In genomic region chr19:42115219-42115618, GRCh38 we compare ENCODE assay signal across 15 cellular contexts. TPM values are rescaled to one million over a fixed set of nuclear protein-coding genes. Genes with fewer than 3 reads are reported as not detected.
A peak's percentile ranks its signal among the peaks of the same experiment; 100 is the strongest.
DNase-seq lines count a peak whose midpoint lies in the region; ATAC-seq and TF ChIP-seq lines count a peak whose summit lies in the region.
"Had no signal": no experiment of that assay in that cellular context is flagged by ENCODE, and none has a peak within 500 bp of the region (broad histone marks: within the 10 kb centered on the region; RNA-seq: fewer than 3 reads in every experiment).

No MANE protein-coding gene starts in this region.

- intact Hi-C loops in Calu3 (cut with micrococcal nuclease; ENCODE audit: unreplicated experiment) = no loop called here

- H3K4me1 Mint-ChIP-seq in Calu3 (ENCODE audit: low read depth, unreplicated experiment) (peaks cover 57% of the 10 kb centered on the region), progenitor cell of endocrine pancreas (ENCODE audit: low read depth) (no peaks in the 10 kb centered on the region)
- peaks cover 48% of the 10 kb centered on the region for H3K4me1 Mint-ChIP-seq in activated T-cell treated with anti-CD3 and anti-CD28 coated beads, Interleukin-2, amount 50 U/mL, for 4 hours (ENCODE audit: low read depth)

- no peaks in the 10 kb centered on the region for H3K9me3 Mint-ChIP-seq in Calu3 (ENCODE audit: low read depth, unreplicated experiment)
- H3K9me3 Mint-ChIP-seq in progenitor cell of endocrine pancreas (ENCODE audit: low read depth) = no peaks in the 10 kb centered on the region
- no peaks in the 10 kb centered on the region for H3K9me3 Mint-ChIP-seq in activated T-cell treated with anti-CD3 and anti-CD28 coated beads, Interleukin-2, amount 50 U/mL, for 4 hours
- H3K9me3 Mint-ChIP-seq: CD4-positive, alpha-beta memory T cell; H9; natural killer cell treated with Interleukin-12 subunit alpha and Interleukin-12 subunit beta and Interleukin-15 and Interleukin-18, amount 100 ng/mL, for 72 hours had no signal

- H3K4me3 Mint-ChIP-seq in Calu3 (ENCODE audit: low read depth, unreplicated experiment) (no peak overlapping the region), progenitor cell of endocrine pancreas (ENCODE audit: low read depth) (no peak overlapping the region)
- no peak overlapping the region for H3K4me3 Mint-ChIP-seq in activated T-cell treated with anti-CD3 and anti-CD28 coated beads, Interleukin-2, amount 50 U/mL, for 4 hours
- H3K4me3 Mint-ChIP-seq: CD4-positive, alpha-beta memory T cell; H9; natural killer cell treated with Interleukin-12 subunit alpha and Interleukin-12 subunit beta and Interleukin-15 and Interleukin-18, amount 100 ng/mL, for 72 hours had no signal

- TF ChIP-seq CTCF in Calu3 (IDR thresholded peaks at IDR 0.05; ENCODE audit: unreplicated experiment) (no peak), progenitor cell of endocrine pancreas (IDR thresholded peaks at IDR 0.05; ENCODE audit: unreplicated experiment) (no peak)

- CTCF ChIA-PET in Calu3 (lab: Charles Lee) = interaction anchor here (0.5 to 1.0 kb wide), 2 partner anchors 10 to 270 kb away, joined by 3 read pairs; no protein-coding TSS in a partner anchor

- peaks cover 6% of the 10 kb centered on the region for H3K36me3 Mint-ChIP-seq in Calu3 (ENCODE audit: insufficient read depth, unreplicated experiment)
- no peaks in the 10 kb centered on the region for H3K36me3 Mint-ChIP-seq in progenitor cell of endocrine pancreas (ENCODE audit: insufficient read depth)
- peaks cover 42% of the 10 kb centered on the region for H3K36me3 Mint-ChIP-seq in activated T-cell treated with anti-CD3 and anti-CD28 coated beads, Interleukin-2, amount 50 U/mL, for 4 hours (ENCODE audit: insufficient read depth)

- peak overlapping the region; percentile 1 for H3K27ac Mint-ChIP-seq in Calu3 (ENCODE audit: unreplicated experiment)
- H3K27ac Mint-ChIP-seq in progenitor cell of endocrine pancreas = no peak overlapping the region
- H3K27ac Mint-ChIP-seq: H9 had no signal

- DNase-seq in Calu3 (no peak), amniotic epithelial cell (ENCODE audit: low read depth) (peak; percentile 60), myocyte (ENCODE audit: low read depth) (peak; percentile 76), progenitor cell of endocrine pancreas (ENCODE audit: low spot score, unreplicated experiment) (no peak)
- no peak for DNase-seq in stimulated activated CD4-positive, alpha-beta T cell treated with anti-CD3 and anti-CD28 coated beads, Interleukin-4, amount 100 ng/mL, for 24 hours
- no peak for DNase-seq in activated T-cell treated with anti-CD3 and anti-CD28 coated beads, Interleukin-2, amount 50 U/mL, for 4 hours
- DNase-seq: GF-D8, H9, MG63, substantia nigra had no signal

- H3K27me3 Mint-ChIP-seq in Calu3 (ENCODE audit: unreplicated experiment) = no peaks in the 10 kb centered on the region
- H3K27me3 Mint-ChIP-seq in progenitor cell of endocrine pancreas = peaks cover 37% of the 10 kb centered on the region
- H3K27me3 Mint-ChIP-seq in activated T-cell treated with anti-CD3 and anti-CD28 coated beads, Interleukin-2, amount 50 U/mL, for 4 hours (ENCODE audit: low read depth) = no peaks in the 10 kb centered on the region
- H3K27me3 Mint-ChIP-seq: CD4-positive, alpha-beta memory T cell; natural killer cell treated with Interleukin-12 subunit alpha and Interleukin-12 subunit beta and Interleukin-15 and Interleukin-18, amount 100 ng/mL, for 72 hours had no signal

- peak; percentile 12 for ATAC-seq in HG03442 (IDR thresholded peaks at IDR 0.05; ENCODE audit: unreplicated experiment)
- ATAC-seq in GM18517 (IDR thresholded peaks at IDR 0.05; ENCODE audit: unreplicated experiment) = no peak
- ATAC-seq in activated T-cell treated with anti-CD3 and anti-CD28 coated beads, Interleukin-2, amount 50 U/mL, for 4 hours = no peak
- ATAC-seq: left lobe of liver had no signal

- BruUV-seq in Calu3 (replicated peaks; lab: Mats Ljungman, UMichigan) = no TSS peak

RNA-seq across cellular contexts. Expression of gene POU2F2, which starts 17.0 kb away (rescaled TPM):
- total RNA-seq in Calu3 (2022) = 3.9 and 4.6 TPM in 2 replicates
- 0.03 TPM in 1 of 2 replicates, not detected in the other for total RNA-seq in myocyte
- 0.18 TPM for polyA plus RNA-seq in myocyte (2012)
- 0.89 and 1.6 TPM in 2 replicates for total RNA-seq in progenitor cell of endocrine pancreas
- total RNA-seq in activated T-cell treated with anti-CD3 and anti-CD28 coated beads, Interleukin-2, amount 50 U/mL, for 4 hours = 100 to 1,000 TPM in 1 of 3 donors, 10 to 100 TPM in 2; 83.9 to 123 (median 85.7) TPM

RNA-seq across cellular contexts. Expression of gene ZNF574, which starts 39.3 kb away (rescaled TPM):
- total RNA-seq in Calu3 (2022) (22.0 and 22.1 TPM in 2 replicates), myocyte (18.6 and 20.1 TPM in 2 replicates), progenitor cell of endocrine pancreas (19.3 and 22.5 TPM in 2 replicates)
- polyA plus RNA-seq in myocyte (2012) = 10.7 TPM
- total RNA-seq in activated T-cell treated with anti-CD3 and anti-CD28 coated beads, Interleukin-2, amount 50 U/mL, for 4 hours = 10 to 100 TPM; 19.9 to 20.7 (median 20.6) TPM

RNA-seq across cellular contexts. Expression of gene GRIK5, which starts 45.2 kb away (rescaled TPM):
- total RNA-seq in Calu3 (2022) = 0.44 and 0.61 TPM in 2 replicates
- total RNA-seq in myocyte = 0.13 TPM in 1 of 2 replicates, not detected in the other
- polyA plus RNA-seq in myocyte (2012) = 0.20 TPM
- 10.7 and 11.6 TPM in 2 replicates for total RNA-seq in progenitor cell of endocrine pancreas
- total RNA-seq in activated T-cell treated with anti-CD3 and anti-CD28 coated beads, Interleukin-2, amount 50 U/mL, for 4 hours = 1 to 10 TPM in 1 of 3 donors, under 1 TPM in 2; 0.49 to 1.1 (median 0.61) TPM
- polyA plus RNA-seq: CD4-positive, alpha-beta memory T cell had no signal

Comparison
In these comparisons a context has a peak if more than half of its experiments do, and no peak if none do; other contexts are left out.
1. DNase-seq: peak in amniotic epithelial cell (single experiment) and myocyte (single experiment); none in Calu3 (single experiment), stimulated activated CD4-positive, alpha-beta T cell treated with anti-CD3 and anti-CD28 coated beads, Interleukin-4, amount 100 ng/mL, for 24 hours (single experiment), progenitor cell of endocrine pancreas (single experiment) and activated T-cell treated with anti-CD3 and anti-CD28 coated beads, Interleukin-2, amount 50 U/mL, for 4 hours (single experiment).
2. RNA of gene POU2F2, which starts 17.0 kb away (total RNA-seq): 83.9 to 123 TPM in activated T-cell treated with anti-CD3 and anti-CD28 coated beads, Interleukin-2, amount 50 U/mL, for 4 hours; 3.9 to 4.6 TPM in Calu3, 0.89 to 1.6 TPM in progenitor cell of endocrine pancreas and 0.03 TPM in myocyte; every median in the first group is over 10 times any median in the second.